ENCODE assay signal across 1 cellular context in genomic region chr2:84459028-84459943, GRCh38.
A peak's percentile ranks its signal among the peaks of the same experiment; 100 is the strongest.
TF ChIP-seq lines count a peak whose summit lies in the region.

TSS of gene SUCLG1 (minus strand) at chr2:84459280. CDS start at chr2:84459269, 11 bp downstream.

TF ChIP-seq in H1, 55 proteins besides CTCF, POLR2A, EP300 and RAD21 (continued from another document):
- TF ChIP-seq SIN3A (conservative IDR thresholded peaks at IDR 0.05 in 1 of 2, IDR thresholded peaks at IDR 0.05 in 1 of 2; ENCODE audit: low read depth in 1 of 2, low read length in 2 of 2), result peak in 1 of 2 experiments; percentile 85; a peak in 3 of 4 replicates
- TF ChIP-seq ASH2L (IDR thresholded peaks at IDR 0.05; ENCODE audit: low read length), result peak; percentile 71
- TF ChIP-seq CREB1 (IDR thresholded peaks at IDR 0.05), result peak; percentile 55
- peak; percentile 51 for TF ChIP-seq SIX5 (IDR thresholded peaks at IDR 0.05; ENCODE audit: low read depth, low read length)
- 0 out of 2 replicates have a peak, but pooled peaks have one; percentile 4 for TF ChIP-seq TCF12 (IDR thresholded peaks at IDR 0.05; ENCODE audit: low read depth, low read length)
- TF ChIP-seq SP4 (IDR thresholded peaks at IDR 0.05; ENCODE audit: low read length), result peak; percentile 98
- TF ChIP-seq TAF1 (IDR thresholded peaks at IDR 0.05; ENCODE audit: low read depth, low read length), result 0 out of 2 replicates have a peak, but pooled peaks have one; percentile 31
- no peak for TF ChIP-seq TAF7 (optimal IDR thresholded peaks at IDR 0.05; ENCODE audit: borderline replicate concordance, low read depth, low read length)
- no peak for TF ChIP-seq MAFK (IDR thresholded peaks at IDR 0.05; ENCODE audit: low read depth, low read length)
- TF ChIP-seq CHD2 (IDR thresholded peaks at IDR 0.05; ENCODE audit: low read length), result peak; percentile 90
- no peak for TF ChIP-seq YY1 (IDR thresholded peaks at IDR 0.05; ENCODE audit: low read depth, low read length)
- no peak for TF ChIP-seq RNF2 (IDR thresholded peaks at IDR 0.05; ENCODE audit: borderline replicate concordance, low read depth, low read length, missing control alignments, poor library complexity, severe bottlenecking)
- peak; percentile 57; the same call in 1 of the 2 replicates for TF ChIP-seq BRCA1 (IDR thresholded peaks at IDR 0.05; ENCODE audit: low read depth, low read length)
- peak in 1 of 2 experiments; percentile 70; a peak in 1 of 4 replicates for TF ChIP-seq HDAC2 (IDR thresholded peaks at IDR 0.05; ENCODE audit: borderline replicate concordance in 1 of 2, low read depth in 2 of 2, low read length in 2 of 2)
- 0 out of 2 replicates have a peak, but pooled peaks have one; percentile 13 for TF ChIP-seq TBP (IDR thresholded peaks at IDR 0.05; ENCODE audit: low read depth, low read length)
- peak; percentile 79 for TF ChIP-seq KDM4A (IDR thresholded peaks at IDR 0.05; ENCODE audit: low read depth, low read length, severe bottlenecking)
- TF ChIP-seq, protein P1, sequence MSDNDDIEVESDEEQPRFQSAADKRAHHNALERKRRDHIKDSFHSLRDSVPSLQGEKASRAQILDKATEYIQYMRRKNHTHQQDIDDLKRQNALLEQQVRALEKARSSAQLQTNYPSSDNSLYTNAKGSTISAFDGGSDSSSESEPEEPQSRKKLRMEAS (IDR thresholded peaks at IDR 0.05), result peak; percentile 93
- TF ChIP-seq PHF8 (conservative IDR thresholded peaks at IDR 0.05; ENCODE audit: low read depth, low read length), result peak; percentile 46; the same call in 1 of the 2 replicates
